In genomic region chr2:173672573-173673340, GRCh38 we compare ENCODE assay signal across 25 cellular contexts.
"Had no signal": no experiment of that assay in that cellular context is flagged by ENCODE, and none has a peak within 500 bp of the region (broad histone marks: within the 10 kb centered on the region; RNA-seq: fewer than 3 reads in every experiment).

No MANE protein-coding gene starts in this region.

- H3K27ac ChIP-seq: coronary artery, foreskin keratinocyte, left ventricle myocardium inferior, parathyroid adenoma, prostate gland, skin epidermis, testis, tibial nerve had no signal

- H2AFZ ChIP-seq: parathyroid adenoma had no signal

- ATAC-seq: foreskin keratinocyte; left cardiac atrium; sciatic nerve; stimulated activated naive B cell treated with anti-CD40 and anti-IgM and Interleukin-4, amounts not matched to agents 10 μg/mL and 1 μg/mL and 100 μg/mL, for 72 hours; stimulated activated naive CD8-positive, alpha-beta T cell treated with anti-CD3 and anti-CD28 coated beads, Interleukin-15, amount 100 ng/mL, for 72 hours had no signal

- H3K79me2 ChIP-seq: parathyroid adenoma had no signal

- DNase-seq: effector CD4-positive, alpha-beta T cell; endodermal cell; erythroblast; foreskin keratinocyte; kidney; left cardiac atrium; left ventricle myocardium inferior; mesenchymal stem cell; midbrain; naive B cell; occipital lobe; retina; stimulated activated CD4-positive, alpha-beta T cell treated with anti-CD3 and anti-CD28 coated beads, Interleukin-2, amount 100 ng/mL, for 24 hours; stimulated activated CD4-positive, alpha-beta T cell treated with anti-CD3 and anti-CD28 coated beads, Interleukin-4, amount 100 ng/mL, for 4 hours; stimulated activated naive B cell treated with anti-CD40 and anti-IgM and Interleukin-4, amounts not matched to agents 10 μg/mL and 1 μg/mL and 100 μg/mL, for 72 hours; stimulated activated naive CD8-positive, alpha-beta T cell treated with anti-CD3 and anti-CD28 coated beads, Interleukin-15, amount 100 ng/mL, for 72 hours; testis had no signal

- H3K36me3 ChIP-seq: left ventricle myocardium inferior, prostate gland, tibial nerve had no signal

- H3K9ac ChIP-seq: parathyroid adenoma had no signal

- H3K9me3 ChIP-seq: left ventricle myocardium inferior, prostate gland, testis had no signal

- H3K4me3 ChIP-seq: coronary artery, left ventricle myocardium inferior, lung, prostate gland, skin epidermis, testis, tibial nerve had no signal

- H3K27me3 ChIP-seq: foreskin keratinocyte, testis, tibial nerve had no signal

- H3K4me1 ChIP-seq: left ventricle myocardium inferior, parathyroid adenoma, prostate gland, testis, tibial nerve had no signal

- FAIRE-seq: endothelial cell of umbilical vein, kidney had no signal
